ENCODE assay signal across 16 cellular contexts in the genomic region with DNA sequence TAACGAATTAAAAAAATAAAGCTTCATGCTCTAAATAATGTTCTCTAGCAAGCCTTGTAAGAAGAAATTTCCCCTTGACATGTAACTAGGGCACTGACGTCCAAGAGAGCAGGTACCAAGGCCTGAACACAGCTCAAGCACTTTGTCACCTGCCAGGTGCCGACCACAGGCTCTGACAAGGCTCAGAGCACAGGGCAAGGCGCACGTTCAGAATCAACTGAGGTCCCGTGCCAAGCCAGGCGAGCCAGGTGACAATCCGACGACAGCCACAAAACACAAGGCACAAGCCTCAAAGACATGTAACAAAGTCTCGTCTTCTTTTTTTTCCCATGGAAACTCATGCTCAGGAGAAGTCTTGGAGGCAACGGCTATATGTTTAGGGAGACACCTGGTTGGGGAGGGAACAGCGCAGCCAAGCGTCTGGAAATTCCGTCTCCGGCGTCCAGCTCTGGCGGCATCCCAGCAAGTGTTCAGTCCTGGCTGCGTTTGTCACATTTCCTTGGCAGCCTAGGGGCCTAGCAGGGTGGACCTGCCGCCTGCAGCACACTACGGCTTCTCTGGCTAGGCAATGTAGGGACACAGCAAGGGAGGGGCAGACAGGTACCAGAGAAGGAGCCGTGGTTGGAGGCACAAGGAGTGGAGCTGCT.
"Had no signal": no experiment of that assay in that cellular context is flagged by ENCODE, and none has a peak within 500 bp of the region (broad histone marks: within the 10 kb centered on the region; RNA-seq: fewer than 3 reads in every experiment).

No MANE protein-coding gene starts in this region.

- H3K36me3 Mint-ChIP-seq: activated naive CD4-positive, alpha-beta T cell treated with anti-CD3 and anti-CD28 coated beads, Interleukin-2, amount 10 ng/mL, durations not matched to agents 7 days and 5 days; memory B cell; natural killer cell had no signal

- H3K27me3 ChIP-seq: cardiac muscle cell, left lung, tibial artery, uterus had no signal

- DNase-seq: activated CD4-positive, alpha-beta T cell treated with anti-CD3 and anti-CD28 coated beads, Interleukin-2, amount 50 U/mL, for 4 hours; activated naive CD4-positive, alpha-beta T cell treated with anti-CD3 and anti-CD28 coated beads, Interleukin-2, amount 10 ng/mL, durations not matched to agents 7 days and 5 days; activated T-cell treated with anti-CD3 and anti-CD28 coated beads, Interleukin-2, amount 50 U/mL, for 1 hour; kidney; left lung; natural killer cell; occipital lobe; stimulated activated CD4-positive, alpha-beta T cell treated with anti-CD3 and anti-CD28 coated beads, Interleukin-1b, Interleukin-23, amount 100 ng/mL, for 48 hours; T-helper 9 cell; tibial artery; uterus had no signal

- H3K9me3 ChIP-seq: left lung, tibial artery, uterus had no signal

- H3K4me1 ChIP-seq: left lung, tibial artery, uterus had no signal

- ATAC-seq: activated CD4-positive, CD25-positive, alpha-beta regulatory T cell treated with anti-CD3 and anti-CD28 coated beads, Interleukin-2, amount 50 U/mL, for 24 hours; esophagus mucosa; left lung had no signal

- H3K9me3 Mint-ChIP-seq: activated T-helper 2 cell treated with anti-CD3 and anti-CD28 coated beads, Interferon-gamma antibody, Interleukin-2, Interleukin-4, amounts not matched to agents 10 μg/mL and 5 μg/mL and 100 μg/mL, durations not matched to agents 14 hours and 24 hours and 36 hours; natural killer cell had no signal

- H3K27me3 Mint-ChIP-seq: activated naive CD4-positive, alpha-beta T cell treated with anti-CD3 and anti-CD28 coated beads, Interleukin-2, amount 10 ng/mL, durations not matched to agents 7 days and 5 days; memory B cell had no signal

- H3K36me3 ChIP-seq: cardiac muscle cell, left lung, tibial artery, uterus had no signal

- H3K27ac Mint-ChIP-seq: activated naive CD4-positive, alpha-beta T cell treated with anti-CD3 and anti-CD28 coated beads, Interleukin-2, amount 10 ng/mL, durations not matched to agents 7 days and 5 days; activated T-helper 2 cell treated with anti-CD3 and anti-CD28 coated beads, Interferon-gamma antibody, Interleukin-2, Interleukin-4, amounts not matched to agents 10 μg/mL and 5 μg/mL and 100 μg/mL, durations not matched to agents 14 hours and 24 hours and 36 hours; memory B cell; natural killer cell had no signal

- H3K4me1 Mint-ChIP-seq: activated naive CD4-positive, alpha-beta T cell treated with anti-CD3 and anti-CD28 coated beads, Interleukin-2, amount 10 ng/mL, durations not matched to agents 7 days and 5 days; memory B cell had no signal

- H3K4me3 ChIP-seq: cardiac muscle cell, left lung, tibial artery, uterus had no signal

- H3K4me3 Mint-ChIP-seq: activated naive CD4-positive, alpha-beta T cell treated with anti-CD3 and anti-CD28 coated beads, Interleukin-2, amount 10 ng/mL, durations not matched to agents 7 days and 5 days; memory B cell; natural killer cell had no signal

- H3K27ac ChIP-seq: cardiac muscle cell, left lung, tibial artery, uterus had no signal
